ENCODE assay signal across 28 cellular contexts in the genomic region with DNA sequence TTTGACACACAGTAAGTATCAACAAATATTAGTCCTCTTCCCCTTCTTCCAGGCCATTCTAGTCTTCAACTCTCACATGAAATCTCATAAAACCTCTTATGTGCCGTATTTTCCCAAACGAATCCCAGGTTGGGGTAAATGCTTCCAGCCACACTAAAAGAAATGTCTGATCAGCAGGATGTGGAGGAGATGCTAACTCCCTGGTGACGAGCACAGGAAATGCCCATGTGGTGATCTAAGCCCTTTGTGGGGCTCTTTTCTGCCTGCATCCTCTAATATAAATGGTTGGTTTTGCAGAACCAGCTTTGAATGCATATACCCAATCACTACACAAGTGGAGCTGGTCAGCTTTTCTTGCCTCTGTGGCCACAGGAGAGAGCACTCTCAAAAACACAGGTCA.
DNase-seq lines count a peak whose midpoint lies in the region; ATAC-seq and TF ChIP-seq lines count a peak whose summit lies in the region.
"Had no signal": no experiment of that assay in that cellular context is flagged by ENCODE, and none has a peak within 500 bp of the region (broad histone marks: within the 10 kb centered on the region; RNA-seq: fewer than 3 reads in every experiment).

No MANE protein-coding gene starts in this region.

- no peak overlapping the region for H3K4me3 ChIP-seq in BLaER1 treated with 17β-estradiol and CSF1 and Interleukin-3, amounts not matched to agents 10 nM and 100 nM
- H3K4me3 ChIP-seq in astrocyte of the spinal cord (ENCODE audit: low read depth, low read length) (no peak overlapping the region), mesodermal cell (ENCODE audit: extremely low read depth, insufficient read depth, low read length, poor library complexity, severe bottlenecking) (no peak overlapping the region)
- H3K4me3 ChIP-seq: coronary artery, sigmoid colon, vagina had no signal

- H3K27me3 ChIP-seq in BLaER1 treated with 17β-estradiol and CSF1 and Interleukin-3, amounts not matched to agents 10 nM and 100 nM = no peaks in the 10 kb centered on the region
- H3K27me3 ChIP-seq: sigmoid colon, vagina had no signal

- H3K36me3 ChIP-seq in BLaER1 treated with 17β-estradiol and CSF1 and Interleukin-3, amounts not matched to agents 10 nM and 100 nM = no peaks in the 10 kb centered on the region
- no peaks in the 10 kb centered on the region for H3K36me3 ChIP-seq in mesodermal cell (ENCODE audit: control insufficient read depth, insufficient read depth, low read length)
- H3K36me3 ChIP-seq: sigmoid colon, vagina had no signal

- TF ChIP-seq CTCF in astrocyte of the spinal cord (IDR thresholded peaks at IDR 0.05; ENCODE audit: low read depth, low read length) = no peak

- in situ Hi-C loops in astrocyte of the spinal cord (cut with HindIII; ENCODE audit: low sequenced_read_pairs) = no loop called here

- WGBS in mesodermal cell (ENCODE audit: insufficient coverage in 2 of 2), 2 experiments = 64 to 73% methylated on average over 3 of the region's 3 CpGs

- ATAC-seq in HG03460 (IDR thresholded peaks at IDR 0.05; ENCODE audit: unreplicated experiment) = no peak
- ATAC-seq: PC-3; stimulated activated effector memory CD8-positive, alpha-beta T cell treated with anti-CD3 and anti-CD28 coated beads, Interleukin-12 subunit alpha, Interleukin-12 subunit beta, amount 100 ng/mL, for 72 hours; T-cell had no signal

- H4K20me1 ChIP-seq in BLaER1 treated with 17β-estradiol and CSF1 and Interleukin-3, amounts not matched to agents 10 nM and 100 nM = no peaks in the 10 kb centered on the region

- peak; percentile 88 for DNase-seq in HT1080 (ENCODE audit: low read depth)
- peak; percentile 12 for DNase-seq in astrocyte of the spinal cord (ENCODE audit: low read depth, low spot score)
- no peak for DNase-seq in NCI-H226
- DNase-seq in activated effector memory CD4-positive, alpha-beta T cell treated with anti-CD3 and anti-CD28 coated beads, Interleukin-2, amount 50 U/mL, for 16 hours = no peak
- DNase-seq in activated CD4-positive, alpha-beta T cell treated with anti-CD3 and anti-CD28 coated beads for 4 hours = no peak
- DNase-seq: ACHN; activated CD4-positive, alpha-beta T cell treated with anti-CD3 and anti-CD28 coated beads, Interleukin-2, amount 50 U/mL, for 1 hour; activated naive CD8-positive, alpha-beta T cell treated with anti-CD3 and anti-CD28 coated beads, Interleukin-2, amount 10 ng/mL, durations not matched to agents 7 days and 5 days; CD4-positive, CD25-positive, alpha-beta regulatory T cell; DMS 273 treated with DMSO at 0.1 percent for 48 hours; GDM1; glutamatergic neuron; HCEC 1CT; MV-4-11; NCI-H187; NCI-H82; PC-3; posterior cingulate gyrus; sigmoid colon; stimulated activated CD4-positive, alpha-beta T cell treated with anti-CD3 and anti-CD28 coated beads, Interleukin-1b, Interleukin-23, amount 100 ng/mL, for 48 hours; T-cell had no signal

- peaks cover 24 to 29% (median 28%) of the 10 kb centered on the region in 10 experiments for H3K4me1 ChIP-seq in BLaER1 treated with 17β-estradiol and CSF1 and Interleukin-3, amounts not matched to agents 10 nM and 100 nM
- peaks cover 8% of the 10 kb centered on the region for H3K4me1 ChIP-seq in mesodermal cell (ENCODE audit: control insufficient read depth, insufficient read depth, low read length, poor library complexity, severe bottlenecking)
- H3K4me1 ChIP-seq: sigmoid colon, vagina had no signal

- H3K9me3 ChIP-seq in BLaER1 treated with 17β-estradiol and CSF1 and Interleukin-3, amounts not matched to agents 10 nM and 100 nM (replicated peaks in 1 of 11) = peaks cover 0 to 4% (median 0%) of the 10 kb centered on the region in 11 experiments; a peak in 2 of 22 replicates
- no peaks in the 10 kb centered on the region for H3K9me3 ChIP-seq in mesodermal cell (ENCODE audit: control insufficient read depth, low read length)
- H3K9me3 ChIP-seq: vagina had no signal

- no peak overlapping the region for H3K9ac ChIP-seq in BLaER1 treated with 17β-estradiol and CSF1 and Interleukin-3, amounts not matched to agents 10 nM and 100 nM
- H3K9ac ChIP-seq: KMS-11 had no signal

- H3K27ac ChIP-seq in BLaER1 treated with 17β-estradiol and CSF1 and Interleukin-3, amounts not matched to agents 10 nM and 100 nM = no peak overlapping the region
- H3K27ac ChIP-seq in mesodermal cell (ENCODE audit: low read depth, low read length, severe bottlenecking) = peak overlapping the region; percentile 26
- H3K27ac ChIP-seq: coronary artery, KMS-11, sigmoid colon, vagina had no signal

- H3K4me2 ChIP-seq in BLaER1 treated with 17β-estradiol and CSF1 and Interleukin-3, amounts not matched to agents 10 nM and 100 nM = peak overlapping the region; percentile 37 to 62 (median 56); a peak in 20 of 22 replicates
- H3K4me2 ChIP-seq: KMS-11 had no signal

Comparison
In these comparisons a context has a peak if more than half of its experiments do, and no peak if none do; other contexts are left out.
1. DNase-seq: peak in HT1080 (single experiment) and astrocyte of the spinal cord (single experiment); none in NCI-H226 (single experiment), activated effector memory CD4-positive, alpha-beta T cell treated with anti-CD3 and anti-CD28 coated beads, Interleukin-2, amount 50 U/mL, for 16 hours (single experiment) and activated CD4-positive, alpha-beta T cell treated with anti-CD3 and anti-CD28 coated beads for 4 hours (0 of 2).